13 cellular contexts compared by ENCODE assay signal in genomic region chr3:122621112-122621511, GRCh38. TPM values are rescaled to one million over a fixed set of nuclear protein-coding genes. Genes with fewer than 3 reads are reported as not detected.
DNase-seq lines count a peak whose midpoint lies in the region; ATAC-seq lines count a peak whose summit lies in the region.
"Had no signal": no experiment of that assay in that cellular context is flagged by ENCODE, and none has a peak within 500 bp of the region (broad histone marks: within the 10 kb centered on the region; RNA-seq: fewer than 3 reads in every experiment).

No MANE protein-coding gene starts in this region.

- no peak overlapping the region; a peak in 1 of 20 replicates for H3K4me3 ChIP-seq in BLaER1 treated with 17β-estradiol and CSF1 and Interleukin-3, amounts not matched to agents 10 nM and 100 nM
- H3K4me3 ChIP-seq: ascending aorta had no signal

- H3K4me2 ChIP-seq in BLaER1 treated with 17β-estradiol and CSF1 and Interleukin-3, amounts not matched to agents 10 nM and 100 nM = peak overlapping the region; percentile 34 to 77 (median 59)

- H3K9me3 ChIP-seq in BLaER1 treated with 17β-estradiol and CSF1 and Interleukin-3, amounts not matched to agents 10 nM and 100 nM (replicated peaks in 1 of 11) = peaks cover 0 to 8% (median 0%) of the 10 kb centered on the region in 11 experiments; a peak in 1 of 22 replicates
- H3K9me3 ChIP-seq: ascending aorta had no signal

- H3K9ac ChIP-seq in BLaER1 treated with 17β-estradiol and CSF1 and Interleukin-3, amounts not matched to agents 10 nM and 100 nM = peak overlapping the region in 1 of 11 experiments; percentile 7; a peak in 1 of 22 replicates

- peak overlapping the region in 2 of 11 experiments; percentile 16 to 26; a peak in 3 of 22 replicates for H3K27ac ChIP-seq in BLaER1 treated with 17β-estradiol and CSF1 and Interleukin-3, amounts not matched to agents 10 nM and 100 nM
- H3K27ac ChIP-seq: ascending aorta had no signal

- intact Hi-C loops in left cardiac atrium (cut with DNase I) = no loop called here

- peaks cover 13 to 53% (median 37%) of the 10 kb centered on the region in 10 experiments for H3K4me1 ChIP-seq in BLaER1 treated with 17β-estradiol and CSF1 and Interleukin-3, amounts not matched to agents 10 nM and 100 nM
- H3K4me1 ChIP-seq: ascending aorta had no signal

- H4K20me1 ChIP-seq in BLaER1 treated with 17β-estradiol and CSF1 and Interleukin-3, amounts not matched to agents 10 nM and 100 nM = no peaks in the 10 kb centered on the region; a peak in 1 of 22 replicates

- ATAC-seq in GM18868 (IDR thresholded peaks at IDR 0.05; ENCODE audit: unreplicated experiment) (peak; percentile 60), HG02678 (IDR thresholded peaks at IDR 0.05; ENCODE audit: unreplicated experiment) (peak; percentile 43), left cardiac atrium (no peak)

- H3K27me3 ChIP-seq in BLaER1 treated with 17β-estradiol and CSF1 and Interleukin-3, amounts not matched to agents 10 nM and 100 nM = no peaks in the 10 kb centered on the region
- H3K27me3 ChIP-seq: ascending aorta had no signal

- DNase-seq in NCI-H1417 treated with DMSO at 0.1 percent for 48 hours (lab: John Stamatoyannopoulos, UW) = peak; percentile 67
- DNase-seq in NCI-H146 treated with DMSO at 0.1 percent for 48 hours (lab: John Stamatoyannopoulos, UW; ENCODE audit: unreplicated experiment) = no peak
- DNase-seq in left cardiac atrium = no peak
- no peak for DNase-seq in DMS79 treated with DMSO at 0.1 percent for 48 hours (lab: John Stamatoyannopoulos, UW)
- no peak for DNase-seq in DMS79 (lab: John Stamatoyannopoulos, UW)
- DNase-seq: activated effector memory CD4-positive, alpha-beta T cell treated with anti-CD3 and anti-CD28 coated beads, Interleukin-2, amount 50 U/mL, for 16 hours; NCI-H1092; NCI-H524; stimulated activated CD4-positive, alpha-beta T cell treated with anti-CD3 and anti-CD28 coated beads, Interleukin-15, amount 100 ng/mL, for 24 hours had no signal

- peaks cover 24 to 81% (median 59%) of the 10 kb centered on the region in 11 experiments for H3K36me3 ChIP-seq in BLaER1 treated with 17β-estradiol and CSF1 and Interleukin-3, amounts not matched to agents 10 nM and 100 nM
- H3K36me3 ChIP-seq: ascending aorta had no signal

RNA-seq across cellular contexts. Expression of gene PARP15, which starts 43.7 kb away (rescaled TPM):
- 1 to 10 TPM; 1.5 to 1.6 TPM for total RNA-seq in left cardiac atrium
- total RNA-seq: ascending aorta had no signal

RNA-seq across cellular contexts. Expression of gene DTX3L, which starts 57.0 kb away (rescaled TPM):
- total RNA-seq in left cardiac atrium = 10 to 100 TPM; 13.6 to 25.0 TPM

RNA-seq across cellular contexts. Expression of gene PARP9, which starts 57.0 kb away (rescaled TPM):
- total RNA-seq in left cardiac atrium = 10 to 100 TPM; 16.8 to 27.0 TPM

RNA-seq across cellular contexts. Expression of gene PARP14, which starts 59.5 kb away (rescaled TPM):
- 10 to 100 TPM; 16.4 to 23.4 TPM for total RNA-seq in left cardiac atrium

Comparison
In these comparisons a context has a peak if more than half of its experiments do, and no peak if none do; other contexts are left out.
1. ATAC-seq: peak in GM18868 (single experiment) and HG02678 (single experiment); none in left cardiac atrium (0 of 2).